Comparison of ENCODE assay signal across 21 cellular contexts in genomic region chr17:62405451-62405850, GRCh38. TPM values are rescaled to one million over a fixed set of nuclear protein-coding genes. Genes with fewer than 3 reads are reported as not detected.
A peak's percentile ranks its signal among the peaks of the same experiment; 100 is the strongest.
DNase-seq lines count a peak whose midpoint lies in the region; ATAC-seq, FAIRE-seq and TF ChIP-seq lines count a peak whose summit lies in the region.
"Had no signal": no experiment of that assay in that cellular context is flagged by ENCODE, and none has a peak within 500 bp of the region (broad histone marks: within the 10 kb centered on the region; RNA-seq: fewer than 3 reads in every experiment).

No MANE protein-coding gene starts in this region.

- H3K9me1 ChIP-seq in IMR-90 (ENCODE audit: insufficient read depth, low read length): no peaks in the 10 kb centered on the region

- H3K27me3 ChIP-seq in IMR-90 (ENCODE audit: control insufficient read depth, insufficient read depth, low read length) (peaks cover 6% of the 10 kb centered on the region), bronchial epithelial cell (ENCODE audit: control insufficient read depth, insufficient read depth, low read length) (peaks cover 2% of the 10 kb centered on the region), left lung (no peaks in the 10 kb centered on the region), HAP-1 (ENCODE audit: low read depth) (0 out of 2 replicates have a peak, but pooled peaks cover 3% of the 10 kb centered on the region)

- ATAC-seq in A549: peak; percentile 34 to 36; a peak in 2 of 6 replicates
- peak; percentile 93 for ATAC-seq in IMR-90 (ENCODE audit: low read depth)
- no peak for ATAC-seq in left lung
- no peak for ATAC-seq in HG03469 (IDR thresholded peaks at IDR 0.05; ENCODE audit: unreplicated experiment)
- ATAC-seq: HCT116 had no signal

- H3K4me2 ChIP-seq in A549 (no peak overlapping the region), IMR-90 (ENCODE audit: low read depth, low read length) (no peak overlapping the region; the same call in 1 of the 2 replicates)

- no peak overlapping the region for H2AK9ac ChIP-seq in IMR-90 (replicated peaks; ENCODE audit: low read depth, low read length, poor library complexity)

- H4K8ac ChIP-seq in IMR-90 (ENCODE audit: low read depth in 2 of 2, low read length in 2 of 2): no peak overlapping the region

- FAIRE-seq in A549 (lab: Jason Lieb, UNC) (no peak), bronchial epithelial cell (lab: Jason Lieb, UNC) (peak; percentile 13)
- FAIRE-seq: G401.6, GM12891 had no signal

- no peaks in the 10 kb centered on the region for H3K36me3 ChIP-seq in IMR-90 (ENCODE audit: control insufficient read depth, insufficient read depth, low read length)
- no peaks in the 10 kb centered on the region for H3K36me3 ChIP-seq in bronchial epithelial cell (ENCODE audit: control insufficient read depth, insufficient read depth, low read length)
- no peaks in the 10 kb centered on the region for H3K36me3 ChIP-seq in left lung
- H3K36me3 ChIP-seq in HAP-1 (replicated peaks): no peaks in the 10 kb centered on the region
- H3K36me3 ChIP-seq: BE2C had no signal

- BruUV-seq in IMR-90 (replicated peaks; lab: Mats Ljungman, UMichigan): no TSS peak

- no peak overlapping the region for H3K9ac ChIP-seq in IMR-90 (ENCODE audit: low read depth, low read length)

- in situ Hi-C loops in IMR-90 (cut with MboI; ENCODE audit: low sequenced_read_pairs) (no loop called here), HAP-1 (cut with MboI; ENCODE audit: low sequenced_read_pairs) (no loop called here)

- TF ChIP-seq RAD21 in A549 (conservative IDR thresholded peaks at IDR 0.05 in 1 of 2, IDR thresholded peaks at IDR 0.05 in 1 of 2) (no peak), IMR-90 (IDR thresholded peaks at IDR 0.05; ENCODE audit: low read length) (no peak)

- H4K20me1 ChIP-seq in IMR-90 (ENCODE audit: insufficient read depth, low read length): no peaks in the 10 kb centered on the region

- no peak overlapping the region for H2BK20ac ChIP-seq in IMR-90 (ENCODE audit: low read depth, low read length)

- dilution Hi-C loops in IMR-90 (cut with HindIII; ENCODE audit: low sequenced_read_pairs, unreplicated experiment): no loop called here

- no peak overlapping the region for H2BK120ac ChIP-seq in IMR-90 (ENCODE audit: low read depth, low read length)

- H3K18ac ChIP-seq in IMR-90 (ENCODE audit: low read depth, low read length): no peak overlapping the region

- no peak overlapping the region for H2BK15ac ChIP-seq in IMR-90 (ENCODE audit: low read depth, low read length)

- H3K23ac ChIP-seq in IMR-90 (ENCODE audit: low read depth, low read length): no peak overlapping the region

- no peak overlapping the region for H3K4ac ChIP-seq in IMR-90 (ENCODE audit: low read depth, low read length)

- H2BK5ac ChIP-seq in IMR-90 (ENCODE audit: low read depth, low read length, poor library complexity, severe bottlenecking): no peak overlapping the region

- CTCF ChIA-PET in A549 (lab: Yijun Ruan, JAX) (interaction anchor here (0.6 to 2.3 kb wide), 3 partner anchors 16 to 230 kb away, joined by 3 to 12 read pairs (median 3); no protein-coding TSS in a partner anchor), IMR-90 (lab: Yijun Ruan, JAX) (interaction anchor here (0.7 kb wide), 1 partner anchor 12 kb away, joined by 4 read pairs; no protein-coding TSS in a partner anchor)

- H3K4me3 ChIP-seq in A549 (no peak overlapping the region), IMR-90 (ENCODE audit: insufficient read depth, low read depth, low read length) (no peak overlapping the region), bronchial epithelial cell (ENCODE audit: low read depth, low read length) (no peak overlapping the region), left lung (no peak overlapping the region), HAP-1 (no peak overlapping the region)

- no peak overlapping the region for H3K14ac ChIP-seq in IMR-90 (replicated peaks; ENCODE audit: low read depth, low read length)

- no peak for TF ChIP-seq EP300 in A549 (IDR thresholded peaks at IDR 0.05)

- no peak overlapping the region for H2AFZ ChIP-seq in IMR-90 (replicated peaks; ENCODE audit: low read length, poor library complexity)

- 44% methylated on average over 2 of the region's 2 CpGs for WGBS in A549 (ENCODE audit: missing lambda C conversion rate)
- WGBS in IMR-90 (ENCODE audit: extremely low coverage in 2 of 2, insufficient read length in 1 of 2), 2 experiments: no CpG with 5 or more reads among the region's 2 CpGs

- H3K56ac ChIP-seq in IMR-90 (ENCODE audit: extremely low read depth, insufficient read depth, low read length): no peak overlapping the region

- no peak for TF ChIP-seq CTCF in A549 (IDR thresholded peaks at IDR 0.05)
- no peak for TF ChIP-seq CTCF in IMR-90 (conservative IDR thresholded peaks at IDR 0.05; ENCODE audit: low read depth, low read length)
- TF ChIP-seq CTCF in bronchial epithelial cell (IDR thresholded peaks at IDR 0.05; ENCODE audit: insufficient read depth, low read length, severe bottlenecking): no peak
- no peak for TF ChIP-seq CTCF in left lung (IDR thresholded peaks at IDR 0.05)

- H3K9me3 ChIP-seq in A549 (0 out of 3 replicates have a peak, but pooled peaks cover 2% of the 10 kb centered on the region), IMR-90 (ENCODE audit: control insufficient read depth, insufficient read depth, low read length) (no peaks in the 10 kb centered on the region), left lung (no peaks in the 10 kb centered on the region), HAP-1 (no peaks in the 10 kb centered on the region; the same call in 1 of the 2 replicates)
- H3K9me3 ChIP-seq: BE2C had no signal

- H3K4me1 ChIP-seq in A549 (no peaks in the 10 kb centered on the region), IMR-90 (ENCODE audit: control insufficient read depth, insufficient read depth, low read length) (peaks cover 1% of the 10 kb centered on the region; the same call in 1 of the 2 replicates), left lung (no peaks in the 10 kb centered on the region), HAP-1 (no peaks in the 10 kb centered on the region)
- H3K4me1 ChIP-seq: BE2C had no signal

- H2AK5ac ChIP-seq in IMR-90 (ENCODE audit: low read depth, low read length): no peak overlapping the region

- TF ChIP-seq POLR2A in A549 (IDR thresholded peaks at IDR 0.05; ENCODE audit: low read length): no peak
- no peak for TF ChIP-seq POLR2A in IMR-90 (IDR thresholded peaks at IDR 0.05; ENCODE audit: low read depth, low read length)

- no peak for DNase-seq in A549 (ENCODE audit: low read depth in 1 of 2, low spot score in 1 of 2)
- peak; percentile 53 for DNase-seq in IMR-90
- no peak for DNase-seq in bronchial epithelial cell (ENCODE audit: low read depth)
- DNase-seq in iris pigment epithelial cell (ENCODE audit: low read depth): peak; percentile 33
- no peak for DNase-seq in left lung
- no peak for DNase-seq in HAP-1 (ENCODE audit: low spot score in 2 of 2)
- no peak for DNase-seq in SIG-M5 treated with dmso at 0.1 percent for 504 hours (lab: John Stamatoyannopoulos, UW; ENCODE audit: unreplicated experiment)
- DNase-seq: 8988T; ACHN; BE2C; CD4-positive, alpha-beta memory T cell; DMS153; DMS79 treated with DMSO at 0.1 percent for 48 hours; EL had no signal

- POLR2A ChIA-PET in A549 (lab: Yijun Ruan, JAX): no interaction called here
- POLR2A ChIA-PET in IMR-90 (lab: Charles Lee; ENCODE audit: unreplicated experiment): no interaction called here

- H4K5ac ChIP-seq in IMR-90 (ENCODE audit: low read depth, low read length): no peak overlapping the region

- intact Hi-C loops in IMR-90 (cut with micrococcal nuclease): no loop called here
- intact Hi-C loops in left lung (cut with DNase I): no loop called here

- no peaks in the 10 kb centered on the region for H3K79me1 ChIP-seq in IMR-90 (ENCODE audit: low read depth in 1 of 2, low read length in 2 of 2)

- H3K27ac ChIP-seq in A549: no peak overlapping the region
- H3K27ac ChIP-seq in IMR-90 (ENCODE audit: insufficient read depth, low read length): no peak overlapping the region
- H3K27ac ChIP-seq in left lung: no peak overlapping the region
- H3K27ac ChIP-seq: C4-2B, HL-60 had no signal

- no peak overlapping the region for H4K91ac ChIP-seq in IMR-90 (ENCODE audit: insufficient read depth, low read depth, low read length)

TF ChIP-seq in A549, 52 proteins besides CTCF, POLR2A, EP300 and RAD21:
- TF ChIP-seq HOXA7 (CRISPR knock-in tag; IDR thresholded peaks at IDR 0.05): no peak
- TF ChIP-seq RARB (CRISPR knock-in tag; IDR thresholded peaks at IDR 0.05): no peak
- TF ChIP-seq ZSCAN20 (CRISPR knock-in tag; IDR thresholded peaks at IDR 0.05): no peak
- TF ChIP-seq KDM5A (IDR thresholded peaks at IDR 0.05): no peak

TF ChIP-seq in IMR-90, 13 proteins besides CTCF, POLR2A, EP300 and RAD21 (continues in another document):
- no peak for TF ChIP-seq FOS (IDR thresholded peaks at IDR 0.05; ENCODE audit: low read depth, low read length)
- TF ChIP-seq, protein P1, sequence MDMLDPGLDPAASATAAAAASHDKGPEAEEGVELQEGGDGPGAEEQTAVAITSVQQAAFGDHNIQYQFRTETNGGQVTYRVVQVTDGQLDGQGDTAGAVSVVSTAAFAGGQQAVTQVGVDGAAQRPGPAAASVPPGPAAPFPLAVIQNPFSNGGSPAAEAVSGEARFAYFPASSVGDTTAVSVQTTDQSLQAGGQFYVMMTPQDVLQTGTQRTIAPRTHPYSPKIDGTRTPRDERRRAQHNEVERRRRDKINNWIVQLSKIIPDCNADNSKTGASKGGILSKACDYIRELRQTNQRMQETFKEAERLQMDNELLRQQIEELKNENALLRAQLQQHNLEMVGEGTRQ (IDR thresholded peaks at IDR 0.05; ENCODE audit: low read depth, low read length): no peak

RNA-seq across cellular contexts. Expression of gene METTL2A, which starts 18.2 kb away (rescaled TPM):
- polyA plus RNA-seq in A549 (2011; rRNA removed) (33.3 and 38.2 TPM in 2 replicates), A549 (2017; fragmentation: RNase III; extraction: RNeasy Plus Mini Kit Qiagen cat#74134 plus additional on column Dnase treatment) (22.8 to 25.0 TPM (median 23.5 TPM) in 3 replicates), IMR-90 (2012; rRNA removed) (10.8 and 12.0 TPM in 2 replicates)
- polyA plus RNA-seq in A549 (2012; cell fraction: cytosol; rRNA removed): 15.3 and 16.6 TPM in 2 replicates
- polyA plus RNA-seq in A549 (2012; cell fraction: nucleus; rRNA removed): 7.3 and 9.5 TPM in 2 replicates
- polyA minus RNA-seq in A549 (2011; rRNA and poly(A)+ RNA removed): 16.6 and 19.1 TPM in 2 replicates
- total RNA-seq in IMR-90 (2012; rRNA removed) (24.6 and 28.9 TPM in 2 replicates), bronchial epithelial cell (21.3 and 30.0 TPM in 2 replicates), left lung (10 to 100 TPM; 16.1 to 20.0 TPM)
- 3.6 and 6.0 TPM in 2 replicates for polyA plus RNA-seq in IMR-90 (2012; cell fraction: cytosol; rRNA removed)
- polyA plus RNA-seq in IMR-90 (2012; cell fraction: nucleus; rRNA removed; ENCODE audit: low replicate concordance): 1.7 and 5.0 TPM in 2 replicates

RNA-seq across cellular contexts. Expression of gene EFCAB3, which starts 25.1 kb away (rescaled TPM):
- polyA plus RNA-seq in A549 (2011; rRNA removed): not detected in 2 replicates
- not detected in 2 replicates for polyA plus RNA-seq in A549 (2012; cell fraction: cytosol; rRNA removed)
- not detected in 2 replicates for polyA plus RNA-seq in A549 (2012; cell fraction: nucleus; rRNA removed)
- polyA plus RNA-seq in A549 (2017; fragmentation: RNase III; extraction: RNeasy Plus Mini Kit Qiagen cat#74134 plus additional on column Dnase treatment): not detected in 3 replicates
- not detected in 2 replicates for polyA minus RNA-seq in A549 (2011; rRNA and poly(A)+ RNA removed)
- not detected in 2 replicates for total RNA-seq in IMR-90 (2012; rRNA removed)
- polyA plus RNA-seq in IMR-90 (2012; rRNA removed): not detected in 2 replicates
- not detected in 2 replicates for polyA plus RNA-seq in IMR-90 (2012; cell fraction: cytosol; rRNA removed)
- not detected in 2 replicates for polyA plus RNA-seq in IMR-90 (2012; cell fraction: nucleus; rRNA removed; ENCODE audit: low replicate concordance)
- total RNA-seq in bronchial epithelial cell: not detected in 2 replicates
- not detected for total RNA-seq in left lung
- total RNA-seq: CD4-positive, alpha-beta memory T cell; H4 had no signal
- polyA plus RNA-seq: CD4-positive, alpha-beta memory T cell had no signal

Comparison
In these comparisons a context has a peak if more than half of its experiments do, and no peak if none do; other contexts are left out.
1. ATAC-seq: peak in A549 (2 of 2) and IMR-90 (single experiment); none in left lung (single experiment) and HG03469 (single experiment).
2. DNase-seq: peak in IMR-90 (single experiment) and iris pigment epithelial cell (single experiment); none in A549 (0 of 2), bronchial epithelial cell (single experiment), left lung (0 of 2), HAP-1 (0 of 2) and SIG-M5 treated with dmso at 0.1 percent for 504 hours (single experiment).